1 cellular context compared by ENCODE assay signal in the genomic region with DNA sequence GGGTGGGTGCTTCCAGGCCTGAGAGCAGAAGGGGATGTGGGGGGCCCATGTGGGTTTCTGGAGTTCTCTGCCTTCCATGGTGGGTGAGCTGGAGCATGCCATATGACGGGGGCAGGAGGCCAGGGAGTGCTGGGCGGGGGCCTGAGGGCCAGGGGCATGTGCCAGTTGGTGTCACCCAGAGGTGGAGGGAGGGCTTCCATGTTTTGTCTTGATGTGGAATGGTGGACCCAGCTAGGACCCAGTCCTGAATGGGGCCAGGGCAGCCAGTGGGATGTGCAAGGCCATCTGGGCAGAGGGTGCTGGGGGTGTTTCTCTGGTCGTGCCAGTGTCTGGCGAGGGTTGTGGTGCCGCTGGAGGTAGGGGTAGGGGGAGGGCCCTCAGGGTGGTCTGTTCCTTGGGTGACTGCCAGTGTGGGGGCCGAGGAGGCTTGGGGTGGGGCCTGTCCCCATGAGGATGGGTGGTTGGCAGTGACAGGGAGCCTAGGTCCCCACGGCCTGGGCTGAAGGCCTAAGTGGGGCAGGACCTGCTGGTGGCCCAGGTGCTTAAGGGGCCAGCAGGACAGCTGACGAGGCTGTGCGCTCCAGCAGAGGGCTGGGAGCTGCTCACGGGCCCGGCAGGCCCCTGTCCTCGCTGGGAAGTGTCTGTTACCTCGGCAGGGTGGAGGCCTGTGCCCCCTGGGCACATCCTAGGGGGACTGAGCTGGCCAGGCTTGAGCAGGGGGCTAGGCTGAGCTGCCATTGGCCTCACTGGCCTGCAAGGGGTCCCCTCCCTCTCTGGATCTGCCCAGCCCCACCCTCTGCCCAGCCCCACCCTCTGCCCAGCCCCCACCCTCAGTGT.
TF ChIP-seq lines count a peak whose summit lies in the region.

No MANE protein-coding gene starts in this region.

TF ChIP-seq in HEK293, 187 proteins besides CTCF, POLR2A, EP300 and RAD21 (continued from another document and continues in another):
- TF ChIP-seq AEBP2 (tag by site-specific recombination; IDR thresholded peaks at IDR 0.05; ENCODE audit: borderline replicate concordance) (no peak), SP2 (tag by site-specific recombination; IDR thresholded peaks at IDR 0.05) (peak; percentile 11; the same call in 1 of the 2 replicates), ZNF404 (tag by site-specific recombination; IDR thresholded peaks at IDR 0.05) (no peak), ZNF214 (tag by site-specific recombination; IDR thresholded peaks at IDR 0.05; ENCODE audit: borderline replicate concordance) (no peak), KLF1 (tag by site-specific recombination; IDR thresholded peaks at IDR 0.05) (0 out of 2 replicates have a peak, but pooled peaks have one; percentile 27), ZFP41 (tag by site-specific recombination; IDR thresholded peaks at IDR 0.05; ENCODE audit: borderline replicate concordance) (no peak), ZIC2 (tag by site-specific recombination; IDR thresholded peaks at IDR 0.05) (no peak), YY2 (tag by site-specific recombination; IDR thresholded peaks at IDR 0.05) (no peak), ZBTB7A (tag by site-specific recombination; IDR thresholded peaks at IDR 0.05; ENCODE audit: low read depth) (no peak), ZNF626 (tag by site-specific recombination; IDR thresholded peaks at IDR 0.05) (no peak), ZBTB11 (tag by site-specific recombination; conservative IDR thresholded peaks at IDR 0.05; ENCODE audit: low read depth) (no peak), ZNF704 (tag by site-specific recombination; IDR thresholded peaks at IDR 0.05) (no peak), ZNF558 (tag by site-specific recombination; IDR thresholded peaks at IDR 0.05) (no peak), ZNF2 (tag by site-specific recombination; IDR thresholded peaks at IDR 0.05) (no peak), REPIN1 (tag by site-specific recombination; IDR thresholded peaks at IDR 0.05; ENCODE audit: low read depth) (no peak), ZNF692 (tag by site-specific recombination; IDR thresholded peaks at IDR 0.05) (0 out of 2 replicates have a peak, but pooled peaks have one; percentile 21), ZBTB20 (tag by site-specific recombination; IDR thresholded peaks at IDR 0.05) (no peak), ZNF473 (tag by site-specific recombination; IDR thresholded peaks at IDR 0.05) (no peak), ZNF600 (tag by site-specific recombination; IDR thresholded peaks at IDR 0.05) (peak; percentile 15; the same call in 1 of the 2 replicates), ZNF585B (tag by site-specific recombination; IDR thresholded peaks at IDR 0.05) (no peak), ZNF280C (tag by site-specific recombination; IDR thresholded peaks at IDR 0.05) (no peak), ZNF221 (tag by site-specific recombination; IDR thresholded peaks at IDR 0.05; ENCODE audit: borderline replicate concordance) (no peak), GLIS2 (tag by site-specific recombination; IDR thresholded peaks at IDR 0.05) (peak; percentile 23; the same call in 1 of the 2 replicates), ZNF202 (tag by site-specific recombination; IDR thresholded peaks at IDR 0.05; ENCODE audit: borderline replicate concordance) (no peak), ZNF324 (tag by site-specific recombination; IDR thresholded peaks at IDR 0.05) (no peak), RBAK (tag by site-specific recombination; IDR thresholded peaks at IDR 0.05) (no peak), KLF10 (tag by site-specific recombination; IDR thresholded peaks at IDR 0.05) (no peak)
- TF ChIP-seq, protein P1, sequence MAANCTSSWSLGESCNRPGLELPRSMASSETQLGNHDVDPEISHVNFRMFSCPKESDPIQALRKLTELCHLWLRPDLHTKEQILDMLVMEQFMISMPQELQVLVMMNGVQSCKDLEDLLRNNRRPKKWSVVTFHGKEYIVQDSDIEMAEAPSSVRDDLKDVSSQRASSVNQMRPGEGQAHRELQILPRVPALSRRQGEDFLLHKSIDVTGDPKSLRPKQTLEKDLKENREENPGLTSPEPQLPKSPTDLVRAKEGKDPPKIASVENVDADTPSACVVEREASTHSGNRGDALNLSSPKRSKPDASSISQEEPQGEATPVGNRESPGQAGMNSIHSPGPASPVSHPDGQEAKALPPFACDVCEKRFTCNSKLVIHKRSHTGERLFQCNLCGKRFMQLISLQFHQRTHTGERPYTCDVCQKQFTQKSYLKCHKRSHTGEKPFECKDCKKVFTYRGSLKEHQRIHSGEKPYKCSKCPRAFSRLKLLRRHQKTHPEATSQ (tag by site-specific recombination; IDR thresholded peaks at IDR 0.05), result no peak
- TF ChIP-seq, protein P2, sequence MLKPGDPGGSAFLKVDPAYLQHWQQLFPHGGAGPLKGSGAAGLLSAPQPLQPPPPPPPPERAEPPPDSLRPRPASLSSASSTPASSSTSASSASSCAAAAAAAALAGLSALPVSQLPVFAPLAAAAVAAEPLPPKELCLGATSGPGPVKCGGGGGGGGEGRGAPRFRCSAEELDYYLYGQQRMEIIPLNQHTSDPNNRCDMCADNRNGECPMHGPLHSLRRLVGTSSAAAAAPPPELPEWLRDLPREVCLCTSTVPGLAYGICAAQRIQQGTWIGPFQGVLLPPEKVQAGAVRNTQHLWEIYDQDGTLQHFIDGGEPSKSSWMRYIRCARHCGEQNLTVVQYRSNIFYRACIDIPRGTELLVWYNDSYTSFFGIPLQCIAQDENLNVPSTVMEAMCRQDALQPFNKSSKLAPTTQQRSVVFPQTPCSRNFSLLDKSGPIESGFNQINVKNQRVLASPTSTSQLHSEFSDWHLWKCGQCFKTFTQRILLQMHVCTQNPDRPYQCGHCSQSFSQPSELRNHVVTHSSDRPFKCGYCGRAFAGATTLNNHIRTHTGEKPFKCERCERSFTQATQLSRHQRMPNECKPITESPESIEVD (tag by site-specific recombination; IDR thresholded peaks at IDR 0.05), result no peak
- TF ChIP-seq, protein P3, sequence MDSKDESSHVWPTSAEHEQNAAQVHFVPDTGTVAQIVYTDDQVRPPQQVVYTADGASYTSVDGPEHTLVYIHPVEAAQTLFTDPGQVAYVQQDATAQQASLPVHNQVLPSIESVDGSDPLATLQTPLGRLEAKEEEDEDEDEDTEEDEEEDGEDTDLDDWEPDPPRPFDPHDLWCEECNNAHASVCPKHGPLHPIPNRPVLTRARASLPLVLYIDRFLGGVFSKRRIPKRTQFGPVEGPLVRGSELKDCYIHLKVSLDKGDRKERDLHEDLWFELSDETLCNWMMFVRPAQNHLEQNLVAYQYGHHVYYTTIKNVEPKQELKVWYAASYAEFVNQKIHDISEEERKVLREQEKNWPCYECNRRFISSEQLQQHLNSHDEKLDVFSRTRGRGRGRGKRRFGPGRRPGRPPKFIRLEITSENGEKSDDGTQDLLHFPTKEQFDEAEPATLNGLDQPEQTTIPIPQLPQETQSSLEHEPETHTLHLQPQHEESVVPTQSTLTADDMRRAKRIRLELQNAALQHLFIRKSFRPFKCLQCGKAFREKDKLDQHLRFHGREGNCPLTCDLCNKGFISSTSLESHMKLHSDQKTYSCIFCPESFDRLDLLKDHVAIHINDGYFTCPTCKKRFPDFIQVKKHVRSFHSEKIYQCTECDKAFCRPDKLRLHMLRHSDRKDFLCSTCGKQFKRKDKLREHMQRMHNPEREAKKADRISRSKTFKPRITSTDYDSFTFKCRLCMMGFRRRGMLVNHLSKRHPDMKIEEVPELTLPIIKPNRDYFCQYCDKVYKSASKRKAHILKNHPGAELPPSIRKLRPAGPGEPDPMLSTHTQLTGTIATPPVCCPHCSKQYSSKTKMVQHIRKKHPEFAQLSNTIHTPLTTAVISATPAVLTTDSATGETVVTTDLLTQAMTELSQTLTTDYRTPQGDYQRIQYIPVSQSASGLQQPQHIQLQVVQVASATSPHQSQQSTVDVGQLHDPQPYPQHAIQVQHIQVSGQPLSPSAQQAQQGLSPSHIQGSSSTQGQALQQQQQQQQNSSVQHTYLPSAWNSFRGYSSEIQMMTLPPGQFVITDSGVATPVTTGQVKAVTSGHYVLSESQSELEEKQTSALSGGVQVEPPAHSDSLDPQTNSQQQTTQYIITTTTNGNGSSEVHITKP (tag by site-specific recombination; IDR thresholded peaks at IDR 0.05), result peak; percentile 48; the same call in 1 of the 2 replicates
- TF ChIP-seq, protein P4, sequence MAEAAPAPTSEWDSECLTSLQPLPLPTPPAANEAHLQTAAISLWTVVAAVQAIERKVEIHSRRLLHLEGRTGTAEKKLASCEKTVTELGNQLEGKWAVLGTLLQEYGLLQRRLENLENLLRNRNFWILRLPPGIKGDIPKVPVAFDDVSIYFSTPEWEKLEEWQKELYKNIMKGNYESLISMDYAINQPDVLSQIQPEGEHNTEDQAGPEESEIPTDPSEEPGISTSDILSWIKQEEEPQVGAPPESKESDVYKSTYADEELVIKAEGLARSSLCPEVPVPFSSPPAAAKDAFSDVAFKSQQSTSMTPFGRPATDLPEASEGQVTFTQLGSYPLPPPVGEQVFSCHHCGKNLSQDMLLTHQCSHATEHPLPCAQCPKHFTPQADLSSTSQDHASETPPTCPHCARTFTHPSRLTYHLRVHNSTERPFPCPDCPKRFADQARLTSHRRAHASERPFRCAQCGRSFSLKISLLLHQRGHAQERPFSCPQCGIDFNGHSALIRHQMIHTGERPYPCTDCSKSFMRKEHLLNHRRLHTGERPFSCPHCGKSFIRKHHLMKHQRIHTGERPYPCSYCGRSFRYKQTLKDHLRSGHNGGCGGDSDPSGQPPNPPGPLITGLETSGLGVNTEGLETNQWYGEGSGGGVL (tag by site-specific recombination; IDR thresholded peaks at IDR 0.05), result no peak
